In the genomic region with DNA sequence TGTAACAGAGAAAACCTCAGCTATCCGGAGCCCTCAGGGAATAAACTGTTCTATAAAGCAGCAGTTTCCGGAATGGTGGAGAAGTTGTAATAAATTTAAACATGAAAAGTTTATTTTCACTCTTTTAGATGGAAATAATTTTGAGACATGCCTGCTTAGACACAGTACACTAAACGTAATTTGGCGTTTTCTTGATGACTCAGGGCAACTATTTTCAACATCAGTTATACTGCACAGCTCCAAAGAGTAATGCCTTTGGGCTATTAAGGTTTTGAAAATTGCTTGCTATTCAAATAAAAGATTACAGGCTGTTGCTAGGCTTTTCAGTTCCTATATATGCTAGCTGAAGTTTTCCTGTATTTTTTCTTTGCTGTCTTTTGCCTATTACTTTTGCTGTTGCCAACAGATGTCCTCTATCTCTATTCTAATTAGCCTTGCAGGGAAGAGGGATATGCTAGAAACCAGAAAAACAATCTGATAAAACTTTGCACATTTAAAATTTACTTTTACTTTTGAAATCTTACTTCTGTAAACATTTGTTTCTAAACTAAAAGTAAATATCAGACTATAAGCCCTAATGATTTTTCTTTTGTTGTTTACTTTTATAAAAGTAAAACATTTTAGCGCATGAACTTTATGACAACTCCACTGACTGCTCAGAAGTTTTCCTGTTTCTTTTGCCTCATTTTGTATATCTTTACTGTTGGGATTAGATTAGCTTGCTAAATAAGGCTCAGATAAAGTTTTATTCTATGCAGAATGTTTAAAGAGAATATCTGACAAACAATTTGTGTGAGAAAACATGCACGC, we compare ENCODE assay signal across 16 cellular contexts.
A peak's percentile ranks its signal among the peaks of the same experiment; 100 is the strongest.
DNase-seq lines count a peak whose midpoint lies in the region; ATAC-seq, FAIRE-seq and TF ChIP-seq lines count a peak whose summit lies in the region.
"Had no signal": no experiment of that assay in that cellular context is flagged by ENCODE, and none has a peak within 500 bp of the region (broad histone marks: within the 10 kb centered on the region; RNA-seq: fewer than 3 reads in every experiment).

No MANE protein-coding gene starts in this region.

- no peaks in the 10 kb centered on the region for H3K9me3 ChIP-seq in endocrine pancreas (ENCODE audit: control insufficient read depth, low read length)
- H3K9me3 ChIP-seq: MG63, right atrium auricular region, upper lobe of left lung had no signal

- DNase-seq in NCI-H526 (lab: John Stamatoyannopoulos, UW) (peak; percentile 50 to 61), SKM-1 (lab: John Stamatoyannopoulos, UW; ENCODE audit: unreplicated experiment) (no peak), dorsolateral prefrontal cortex (no peak), kidney tubule cell (ENCODE audit: low spot score) (no peak)
- DNase-seq in activated naive CD8-positive, alpha-beta T cell treated with anti-CD3 and anti-CD28 coated beads, Interleukin-2, amount 50 U/mL, for 24 hours = no peak
- DNase-seq: activated B cell treated with CpG ODN at 0.5 μM for 24 hours; activated T-cell treated with anti-CD3 and anti-CD28 coated beads, Interleukin-2, amount 50 U/mL, for 72 hours; MG63; upper lobe of left lung had no signal

- H3K36me3 Mint-ChIP-seq in nephron (ENCODE audit: low read depth) = peaks cover 22% of the 10 kb centered on the region
- peaks cover 1% of the 10 kb centered on the region for H3K36me3 Mint-ChIP-seq in activated naive CD8-positive, alpha-beta T cell treated with anti-CD3 and anti-CD28 coated beads, Interleukin-2, amount 50 U/mL, for 24 hours (ENCODE audit: low read depth)

- H3K27me3 Mint-ChIP-seq in nephron (ENCODE audit: low read depth) = no peaks in the 10 kb centered on the region
- no peaks in the 10 kb centered on the region for H3K27me3 Mint-ChIP-seq in activated naive CD8-positive, alpha-beta T cell treated with anti-CD3 and anti-CD28 coated beads, Interleukin-2, amount 50 U/mL, for 24 hours
- H3K27me3 Mint-ChIP-seq: activated B cell treated with CpG ODN at 0.5 μM for 24 hours, memory B cell had no signal

- no peak for TF ChIP-seq CTCF in nephron (IDR thresholded peaks at IDR 0.05; ENCODE audit: unreplicated experiment in 3 of 3)
- TF ChIP-seq CTCF in dorsolateral prefrontal cortex (IDR thresholded peaks at IDR 0.05 in 54 of 56, conservative IDR thresholded peaks at IDR 0.05 in 2 of 56; ENCODE audit: low read depth in 1 of 56, partially characterized antibody in 56 of 56) = no peak

- H3K9me3 Mint-ChIP-seq in nephron = no peaks in the 10 kb centered on the region
- H3K9me3 Mint-ChIP-seq in activated naive CD8-positive, alpha-beta T cell treated with anti-CD3 and anti-CD28 coated beads, Interleukin-2, amount 50 U/mL, for 24 hours = no peaks in the 10 kb centered on the region
- H3K9me3 Mint-ChIP-seq: activated B cell treated with CpG ODN at 0.5 μM for 24 hours; activated T-cell treated with anti-CD3 and anti-CD28 coated beads, Interleukin-2, amount 50 U/mL, for 72 hours; memory B cell had no signal

- intact Hi-C loops in dorsolateral prefrontal cortex (cut with DNase I) = no loop called here

- H3K4me1 ChIP-seq in endocrine pancreas (ENCODE audit: control insufficient read depth, insufficient read depth, low read length) = peaks cover 12% of the 10 kb centered on the region
- H3K4me1 ChIP-seq: right atrium auricular region, upper lobe of left lung had no signal

- peak overlapping the region; percentile 18 for H3K4me3 ChIP-seq in endocrine pancreas (ENCODE audit: control insufficient read depth, insufficient read depth, low read length)
- no peak overlapping the region for H3K4me3 ChIP-seq in dorsolateral prefrontal cortex
- H3K4me3 ChIP-seq: cardiac muscle cell, MG63, right atrium auricular region, upper lobe of left lung had no signal

- H3K27me3 ChIP-seq in endocrine pancreas (ENCODE audit: control insufficient read depth, insufficient read depth, low read length) = no peaks in the 10 kb centered on the region
- H3K27me3 ChIP-seq in dorsolateral prefrontal cortex = no peaks in the 10 kb centered on the region
- H3K27me3 ChIP-seq: cardiac muscle cell, MG63, right atrium auricular region, upper lobe of left lung had no signal

- FAIRE-seq in G401.6 (lab: Jason Lieb, UNC) = peak; percentile 27
- FAIRE-seq: D721Med had no signal

- H3K4me3 Mint-ChIP-seq in nephron = no peak overlapping the region
- no peak overlapping the region for H3K4me3 Mint-ChIP-seq in activated naive CD8-positive, alpha-beta T cell treated with anti-CD3 and anti-CD28 coated beads, Interleukin-2, amount 50 U/mL, for 24 hours
- H3K4me3 Mint-ChIP-seq: activated B cell treated with CpG ODN at 0.5 μM for 24 hours; activated T-cell treated with anti-CD3 and anti-CD28 coated beads, Interleukin-2, amount 50 U/mL, for 72 hours; memory B cell had no signal

- H3K27ac Mint-ChIP-seq in nephron = peak overlapping the region; percentile 13 to 82 (median 38)
- H3K27ac Mint-ChIP-seq in activated naive CD8-positive, alpha-beta T cell treated with anti-CD3 and anti-CD28 coated beads, Interleukin-2, amount 50 U/mL, for 24 hours = no peak overlapping the region
- H3K27ac Mint-ChIP-seq: activated B cell treated with CpG ODN at 0.5 μM for 24 hours; activated T-cell treated with anti-CD3 and anti-CD28 coated beads, Interleukin-2, amount 50 U/mL, for 72 hours; memory B cell had no signal

- H3K36me3 ChIP-seq in endocrine pancreas (ENCODE audit: control insufficient read depth, insufficient read depth, low read length) = no peaks in the 10 kb centered on the region
- H3K36me3 ChIP-seq: MG63, right atrium auricular region had no signal

- peaks cover 10% of the 10 kb centered on the region for H3K4me1 Mint-ChIP-seq in nephron
- no peaks in the 10 kb centered on the region for H3K4me1 Mint-ChIP-seq in activated naive CD8-positive, alpha-beta T cell treated with anti-CD3 and anti-CD28 coated beads, Interleukin-2, amount 50 U/mL, for 24 hours
- H3K4me1 Mint-ChIP-seq: activated B cell treated with CpG ODN at 0.5 μM for 24 hours, memory B cell had no signal

- no peak for ATAC-seq in activated naive CD8-positive, alpha-beta T cell treated with anti-CD3 and anti-CD28 coated beads, Interleukin-2, amount 50 U/mL, for 24 hours
- ATAC-seq: activated T-cell treated with anti-CD3 and anti-CD28 coated beads, Interleukin-2, amount 50 U/mL, for 72 hours had no signal

- no peak overlapping the region for H3K27ac ChIP-seq in dorsolateral prefrontal cortex
- H3K27ac ChIP-seq: cardiac muscle cell, right atrium auricular region, upper lobe of left lung had no signal

- no peak overlapping the region for H3K9ac ChIP-seq in endocrine pancreas (ENCODE audit: control insufficient read depth, insufficient read depth, low read length)

Comparison
In these comparisons a context has a peak if more than half of its experiments do, and no peak if none do; other contexts are left out.
1. DNase-seq: peak in NCI-H526 (2 of 2); none in activated naive CD8-positive, alpha-beta T cell treated with anti-CD3 and anti-CD28 coated beads, Interleukin-2, amount 50 U/mL, for 24 hours (single experiment), SKM-1 (single experiment), dorsolateral prefrontal cortex (0 of 10) and kidney tubule cell (single experiment).